In the genomic region with DNA sequence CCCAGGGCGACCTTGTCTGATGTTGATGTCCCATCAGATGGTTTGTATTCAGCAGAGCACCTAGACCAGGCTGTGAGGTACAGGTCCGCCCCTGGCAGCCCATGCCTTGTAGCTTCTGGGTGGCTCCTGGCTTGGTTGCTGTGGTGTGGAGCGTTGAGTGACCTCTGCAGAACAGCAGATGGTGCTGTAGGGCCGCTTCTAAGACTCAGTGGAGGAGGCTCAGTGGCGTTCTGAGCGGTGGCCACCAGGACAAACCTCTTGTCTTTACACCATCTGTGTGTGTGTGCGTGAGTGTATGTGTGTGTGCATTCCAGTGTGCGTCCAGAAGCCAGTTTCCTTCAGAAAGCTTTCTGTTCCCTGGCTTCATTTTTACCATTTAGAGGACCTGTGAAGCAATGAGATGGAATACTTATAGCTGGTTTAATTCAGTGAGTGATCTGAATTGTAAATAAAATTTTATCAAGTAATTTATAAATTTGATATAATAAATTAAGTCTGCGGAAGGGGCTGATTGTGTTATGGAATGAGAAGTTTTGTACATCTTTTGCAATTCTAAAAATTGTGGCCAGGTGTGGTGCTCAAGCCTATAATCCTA, we compare ENCODE assay signal across 9 cellular contexts.
DNase-seq lines count a peak whose midpoint lies in the region; ATAC-seq and TF ChIP-seq lines count a peak whose summit lies in the region.
"Had no signal": no experiment of that assay in that cellular context is flagged by ENCODE, and none has a peak within 500 bp of the region (broad histone marks: within the 10 kb centered on the region; RNA-seq: fewer than 3 reads in every experiment).

No MANE protein-coding gene starts in this region.

- no peak overlapping the region for H3K4me3 ChIP-seq in A673 (ENCODE audit: low read depth, low read length, poor library complexity, severe bottlenecking)
- H3K4me3 ChIP-seq: skin epidermis had no signal

- H3K9me3 ChIP-seq in A673 (ENCODE audit: low read depth, low read length, poor library complexity, severe bottlenecking) = no peaks in the 10 kb centered on the region

- TF ChIP-seq CTCF in A673 (conservative IDR thresholded peaks at IDR 0.05; ENCODE audit: low read depth, low read length) = peak; percentile 93

- H3K27me3 Mint-ChIP-seq in stimulated activated naive CD8-positive, alpha-beta T cell treated with anti-CD3 and anti-CD28 coated beads, Interleukin-15, amount 100 ng/mL, for 72 hours = no peaks in the 10 kb centered on the region

- POLR2A ChIA-PET in A673 (lab: Charles Lee; ENCODE audit: low non-redundant PET) = no interaction called here

- H3K4me3 Mint-ChIP-seq in stimulated activated naive CD8-positive, alpha-beta T cell treated with anti-CD3 and anti-CD28 coated beads, Interleukin-15, amount 100 ng/mL, for 72 hours = no peak overlapping the region

- CTCF ChIA-PET in A673 (lab: Charles Lee) = interaction anchor here (0.5 to 2.2 kb wide), 11 partner anchors 10 to 450 kb away, joined by 3 to 9 read pairs (median 4); a partner anchor contains a TSS

- DNase-seq in A673 (ENCODE audit: low spot score) (peak; percentile 92), HT1080 (ENCODE audit: low read depth) (peak; percentile 82), NOMO-1 (lab: John Stamatoyannopoulos, UW; ENCODE audit: unreplicated experiment in 2 of 2) (peak; percentile 78 to 84), epithelial cell of prostate (ENCODE audit: low read depth, low spot score) (peak; percentile 52), mucosa of gallbladder (ENCODE audit: low spot score) (peak; percentile 80)
- DNase-seq in activated CD8-positive, alpha-beta memory T cell treated with anti-CD3 and anti-CD28 coated beads for 48 hours (ENCODE audit: low read depth in 2 of 3, low spot score in 2 of 3) = peak in 2 of 3 experiments; percentile 22 to 32
- DNase-seq in stimulated activated naive CD8-positive, alpha-beta T cell treated with anti-CD3 and anti-CD28 coated beads, Interleukin-15, amount 100 ng/mL, for 72 hours = peak; percentile 51 to 69

- ATAC-seq in GM18505 (IDR thresholded peaks at IDR 0.05; ENCODE audit: unreplicated experiment) = peak; percentile 67
- ATAC-seq in stimulated activated naive CD8-positive, alpha-beta T cell treated with anti-CD3 and anti-CD28 coated beads, Interleukin-15, amount 100 ng/mL, for 72 hours = peak; percentile 97

- peaks cover 16% of the 10 kb centered on the region for H3K4me1 ChIP-seq in A673 (ENCODE audit: insufficient read depth, low read length, poor library complexity, severe bottlenecking)

- peaks cover 34% of the 10 kb centered on the region for H3K4me1 Mint-ChIP-seq in stimulated activated naive CD8-positive, alpha-beta T cell treated with anti-CD3 and anti-CD28 coated beads, Interleukin-15, amount 100 ng/mL, for 72 hours

- no peak overlapping the region for H3K27ac Mint-ChIP-seq in stimulated activated naive CD8-positive, alpha-beta T cell treated with anti-CD3 and anti-CD28 coated beads, Interleukin-15, amount 100 ng/mL, for 72 hours

- TF ChIP-seq POLR2A in GM18505 (IDR thresholded peaks at IDR 0.05; ENCODE audit: borderline replicate concordance, extremely low read depth, insufficient read depth, insufficient read length) = no peak

- H3K27ac ChIP-seq in A673 (ENCODE audit: low read depth, low read length, poor library complexity, severe bottlenecking) (no peak overlapping the region), epithelial cell of prostate (no peak overlapping the region)
- H3K27ac ChIP-seq: skin epidermis had no signal

- H3K27me3 ChIP-seq in A673 (replicated peaks; ENCODE audit: insufficient read depth, low read depth, low read length, poor library complexity) = no peaks in the 10 kb centered on the region

- BruUV-seq in A673 (replicated peaks; lab: Mats Ljungman, UMichigan) = no TSS peak

- H3K36me3 ChIP-seq in A673 (ENCODE audit: insufficient read depth, low read length, poor library complexity, severe bottlenecking) = no peaks in the 10 kb centered on the region

- no peaks in the 10 kb centered on the region for H3K9me3 Mint-ChIP-seq in stimulated activated naive CD8-positive, alpha-beta T cell treated with anti-CD3 and anti-CD28 coated beads, Interleukin-15, amount 100 ng/mL, for 72 hours

- intact Hi-C loops in A673 (cut with micrococcal nuclease; ENCODE audit: unreplicated experiment) = loop anchor here (1.0 to 10.0 kb wide), 3 partner anchors 152 to 684 kb away; no protein-coding TSS in a partner anchor

Comparison
In these comparisons a context has a peak if more than half of its experiments do, and no peak if none do; other contexts are left out.
1. DNase-seq: peak in every context shown above with its lines; median percentile 92 in A673; 82 in HT1080; 81 in NOMO-1; 80 in mucosa of gallbladder; 60 in stimulated activated naive CD8-positive, alpha-beta T cell treated with anti-CD3 and anti-CD28 coated beads, Interleukin-15, amount 100 ng/mL, for 72 hours; 52 in epithelial cell of prostate; 27 in activated CD8-positive, alpha-beta memory T cell treated with anti-CD3 and anti-CD28 coated beads for 48 hours.